Comparison of ENCODE assay signal across 1 cellular context in genomic region chr15:31159837-31160236, GRCh38.
TF ChIP-seq lines count a peak whose summit lies in the region.

No MANE protein-coding gene starts in this region.

TF ChIP-seq in liver, 16 proteins besides CTCF, POLR2A, EP300 and RAD21 (continued from another document):
- TF ChIP-seq MAX (IDR thresholded peaks at IDR 0.05): no peak
- no peak for TF ChIP-seq HNF4A (conservative IDR thresholded peaks at IDR 0.05)
- no peak for TF ChIP-seq NR2F2 (IDR thresholded peaks at IDR 0.05)
